Comparison of ENCODE assay signal across 17 cellular contexts in the genomic region with DNA sequence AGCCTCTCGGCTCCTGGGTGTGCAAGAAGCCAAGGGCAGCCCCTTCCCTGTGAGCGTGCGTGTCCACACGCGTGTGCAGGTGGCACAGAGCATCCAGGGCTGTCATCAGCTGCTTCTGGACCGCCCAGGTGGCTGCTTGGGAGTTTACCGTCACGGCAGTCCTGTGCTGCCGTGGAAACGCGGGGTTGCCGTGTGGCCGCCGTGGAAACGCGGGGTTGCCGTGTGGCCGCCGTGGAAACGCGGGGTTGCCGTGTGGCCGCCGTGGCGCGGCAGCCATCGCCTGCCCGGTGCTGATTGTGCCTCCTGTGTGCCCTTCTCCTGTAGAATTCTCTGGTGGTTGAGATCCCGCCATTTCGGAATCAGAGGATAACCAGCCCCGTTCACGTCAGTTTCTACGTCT.
DNase-seq lines count a peak whose midpoint lies in the region; ATAC-seq, FAIRE-seq and TF ChIP-seq lines count a peak whose summit lies in the region.
"Had no signal": no experiment of that assay in that cellular context is flagged by ENCODE, and none has a peak within 500 bp of the region (broad histone marks: within the 10 kb centered on the region; RNA-seq: fewer than 3 reads in every experiment).

No MANE protein-coding gene starts in this region.

- POLR2A ChIA-PET in CD8-positive, alpha-beta T cell (lab: Charles Lee): no interaction called here
- POLR2A ChIA-PET in GM12878 (lab: Charles Lee): interaction anchor here (1.6 kb wide), 1 partner anchor 64 kb away, joined by 5 read pairs; no protein-coding TSS in a partner anchor

- H3K9ac ChIP-seq in MM.1S (ENCODE audit: low read length) (no peak overlapping the region), GM12878 (ENCODE audit: control insufficient read depth, insufficient read depth, low read length) (no peak overlapping the region)
- H3K9ac ChIP-seq: KMS-11 had no signal

- H3K27me3 Mint-ChIP-seq in CD8-positive, alpha-beta T cell (ENCODE audit: low read depth): no peaks in the 10 kb centered on the region

- H3F3A ChIP-seq in MM.1S (ENCODE audit: insufficient read depth, low read length): no peaks in the 10 kb centered on the region

- no peaks in the 10 kb centered on the region for H3K9me3 ChIP-seq in CD8-positive, alpha-beta T cell (ENCODE audit: low read length)
- H3K9me3 ChIP-seq in MM.1S (replicated peaks; ENCODE audit: insufficient read depth, low read length): no peaks in the 10 kb centered on the region
- no peaks in the 10 kb centered on the region for H3K9me3 ChIP-seq in GM12878 (replicated peaks; ENCODE audit: control insufficient read depth, insufficient read depth, low read length)
- H3K9me3 ChIP-seq: Caco-2, SJSA1 had no signal

- CTCF ChIA-PET in CD8-positive, alpha-beta T cell (lab: Charles Lee): interaction anchor here (1.0 kb wide), 1 partner anchor 60 kb away, joined by 3 read pairs; no protein-coding TSS in a partner anchor
- CTCF ChIA-PET in GM12878 (lab: Yijun Ruan, JAX): no interaction called here

- H3K36me3 Mint-ChIP-seq in CD8-positive, alpha-beta T cell: peaks cover 72% of the 10 kb centered on the region

- in situ Hi-C loops in GM12878 (cut with MboI): loop anchor here (5.0 kb wide), 1 partner anchor 35 kb away; no protein-coding TSS in a partner anchor

- no peaks in the 10 kb centered on the region for H3K9me3 Mint-ChIP-seq in CD8-positive, alpha-beta T cell

- FAIRE-seq in GM12878 (lab: Jason Lieb, UNC) (no peak), urothelium cell line (lab: Jason Lieb, UNC) (peak; percentile 17), HTR-8/SVneo (lab: Jason Lieb, UNC) (no peak)
- FAIRE-seq: H1, HepG2 had no signal

- no peak overlapping the region for H3K4me3 ChIP-seq in CD8-positive, alpha-beta T cell (ENCODE audit: low read depth, low read length)
- H3K4me3 ChIP-seq in MM.1S (ENCODE audit: low read length): no peak overlapping the region
- no peak overlapping the region for H3K4me3 ChIP-seq in GM12878
- H3K4me3 ChIP-seq: SJSA1 had no signal

- H3K36me3 ChIP-seq in CD8-positive, alpha-beta T cell (ENCODE audit: insufficient read depth, low read length): peaks cover 14% of the 10 kb centered on the region
- H3K36me3 ChIP-seq in MM.1S (replicated peaks; ENCODE audit: insufficient read depth, low read length) (no peaks in the 10 kb centered on the region), GM12878 (ENCODE audit: control insufficient read depth in 2 of 2, insufficient read depth in 2 of 2, low read length in 1 of 2) (no peaks in the 10 kb centered on the region; a peak in 1 of 4 replicates)
- H3K36me3 ChIP-seq: SJSA1 had no signal

- intact Hi-C loops in CD8-positive, alpha-beta T cell (cut with DNase I, micrococcal nuclease): no loop called here
- intact Hi-C loops in GM12878 (cut with micrococcal nuclease; ENCODE audit: unreplicated experiment): loop anchor here (5.0 kb wide), 2 partner anchors 40 to 70 kb away; a partner anchor contains a TSS

- no peak for DNase-seq in CD8-positive, alpha-beta T cell
- DNase-seq in MM.1S: no peak
- no peak for DNase-seq in GM12878 (ENCODE audit: low read depth, low spot score)
- no peak for DNase-seq in urothelium cell line (ENCODE audit: low spot score)
- no peak for DNase-seq in NCI-H446 treated with DMSO at 0.1 percent for 48 hours (lab: John Stamatoyannopoulos, UW)
- DNase-seq in iPS-NIHi11 (ENCODE audit: low spot score): no peak
- DNase-seq in HTR-8/SVneo (ENCODE audit: insufficient read length, low spot score): no peak
- DNase-seq: Caco-2, NCI-H1048, NCI-H2029, NCI-H345, NCI-H526 had no signal

- SMC1A ChIA-PET in GM12878 (lab: Charles Lee; ENCODE audit: uncharacterized antibody, unreplicated experiment): interaction anchor here (1.9 kb wide), 1 partner anchor 64 kb away, joined by 5 read pairs; no protein-coding TSS in a partner anchor

- no peak for ATAC-seq in CD8-positive, alpha-beta T cell
- ATAC-seq in GM12878: no peak
- ATAC-seq: HepG2, Panc1 had no signal

- RAD21 ChIA-PET in GM12878 (lab: Charles Lee; ENCODE audit: unreplicated experiment): interaction anchor here (1.9 to 3.7 kb wide), 3 partner anchors 31 to 70 kb away, joined by 15 to 22 read pairs (median 21); no protein-coding TSS in a partner anchor

- 93% methylated on average over 22 of the region's 33 CpGs for WGBS in GM12878 (ENCODE audit: insufficient coverage, insufficient replicate concordance, low lambda C conversion rate, missing lambda C conversion rate)

- TF ChIP-seq RAD21 in GM12878 (IDR thresholded peaks at IDR 0.05; ENCODE audit: insufficient read depth, low read depth, low read length): no peak

- H3K27ac ChIP-seq in CD8-positive, alpha-beta T cell (ENCODE audit: low read depth, low read length): no peak overlapping the region
- peak overlapping the region; percentile 72 for H3K27ac ChIP-seq in MM.1S (ENCODE audit: low read length)
- no peak overlapping the region for H3K27ac ChIP-seq in GM12878 (ENCODE audit: control insufficient read depth, insufficient read depth)
- H3K27ac ChIP-seq: KMS-11, SJSA1 had no signal

- no peaks in the 10 kb centered on the region for H3K9me2 ChIP-seq in MM.1S (replicated peaks; ENCODE audit: insufficient read depth, low read length)

- peak overlapping the region; percentile 64 for H3K27ac Mint-ChIP-seq in CD8-positive, alpha-beta T cell

- TF ChIP-seq EP300 in GM12878 (IDR thresholded peaks at IDR 0.05; ENCODE audit: borderline replicate concordance in 1 of 2, control insufficient read depth in 1 of 2, low read depth in 2 of 2, low read length in 2 of 2): no peak

- no peak overlapping the region for H3K4me3 Mint-ChIP-seq in CD8-positive, alpha-beta T cell

- H3K79me2 ChIP-seq in MM.1S (ENCODE audit: low read length) (no peaks in the 10 kb centered on the region), GM12878 (ENCODE audit: control insufficient read depth, insufficient read depth, low read length) (no peaks in the 10 kb centered on the region)

- peaks cover 3% of the 10 kb centered on the region for H3K4me1 Mint-ChIP-seq in CD8-positive, alpha-beta T cell (ENCODE audit: low read depth)

- no peak overlapping the region for H2AFZ ChIP-seq in MM.1S (ENCODE audit: low read length)
- H2AFZ ChIP-seq in GM12878 (ENCODE audit: control insufficient read depth, low read depth, low read length): no peak overlapping the region

- no peaks in the 10 kb centered on the region for H3K27me3 ChIP-seq in CD8-positive, alpha-beta T cell (ENCODE audit: insufficient read depth, low read length)
- H3K27me3 ChIP-seq in MM.1S (replicated peaks; ENCODE audit: insufficient read depth, low read length) (no peaks in the 10 kb centered on the region), GM12878 (replicated peaks in 1 of 2; ENCODE audit: control insufficient read depth in 2 of 2, insufficient read depth in 2 of 2, low read length in 1 of 2) (no peaks in the 10 kb centered on the region)
- H3K27me3 ChIP-seq: SJSA1 had no signal

- no peaks in the 10 kb centered on the region for H4K20me1 ChIP-seq in MM.1S (ENCODE audit: insufficient read depth, low read length)
- no peaks in the 10 kb centered on the region for H4K20me1 ChIP-seq in GM12878 (ENCODE audit: control insufficient read depth, insufficient read depth)

- no peaks in the 10 kb centered on the region for H3K4me1 ChIP-seq in CD8-positive, alpha-beta T cell (ENCODE audit: insufficient read depth, low read length)
- H3K4me1 ChIP-seq in MM.1S (ENCODE audit: low read length): no peaks in the 10 kb centered on the region
- peaks cover 21% of the 10 kb centered on the region for H3K4me1 ChIP-seq in GM12878 (ENCODE audit: control insufficient read depth, insufficient read depth, low read length)
- H3K4me1 ChIP-seq: Caco-2 had no signal

- no peak overlapping the region for H3K4me2 ChIP-seq in MM.1S (ENCODE audit: low read depth, low read length)
- 0 out of 2 replicates have a peak overlapping the region, but pooled peaks have one; percentile 43 for H3K4me2 ChIP-seq in GM12878 (ENCODE audit: control insufficient read depth, insufficient read depth)
- H3K4me2 ChIP-seq: KMS-11 had no signal

- no peak for TF ChIP-seq CTCF in CD8-positive, alpha-beta T cell (IDR thresholded peaks at IDR 0.05)
- TF ChIP-seq CTCF in MM.1S (IDR thresholded peaks at IDR 0.05; ENCODE audit: low read length): no peak
- TF ChIP-seq CTCF in GM12878 (IDR thresholded peaks at IDR 0.05 in 2 of 3, conservative IDR thresholded peaks at IDR 0.05 in 1 of 3; ENCODE audit: control insufficient read depth in 2 of 3, extremely low read depth in 1 of 3, insufficient read depth in 1 of 3, low read depth in 3 of 3, low read length in 3 of 3): no peak

- TF ChIP-seq POLR2A in GM12878 (IDR thresholded peaks at IDR 0.05; ENCODE audit: low read depth, low read length): no peak

- BruUV-seq in GM12878 (replicated peaks; lab: Mats Ljungman, UMichigan): no TSS peak

TF ChIP-seq in GM12878, 131 proteins besides CTCF, POLR2A, EP300 and RAD21:
- TF ChIP-seq, protein P1, sequence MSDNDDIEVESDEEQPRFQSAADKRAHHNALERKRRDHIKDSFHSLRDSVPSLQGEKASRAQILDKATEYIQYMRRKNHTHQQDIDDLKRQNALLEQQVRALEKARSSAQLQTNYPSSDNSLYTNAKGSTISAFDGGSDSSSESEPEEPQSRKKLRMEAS (IDR thresholded peaks at IDR 0.05; ENCODE audit: low read depth, low read length): no peak
- TF ChIP-seq CHD4 (IDR thresholded peaks at IDR 0.05): no peak
- no peak for TF ChIP-seq BMI1 (IDR thresholded peaks at IDR 0.05; ENCODE audit: borderline replicate concordance)
